In genomic region chr7:55494951-55495350, GRCh38 we compare ENCODE assay signal across 20 cellular contexts.
DNase-seq lines count a peak whose midpoint lies in the region; ATAC-seq and TF ChIP-seq lines count a peak whose summit lies in the region.
"Had no signal": no experiment of that assay in that cellular context is flagged by ENCODE, and none has a peak within 500 bp of the region (broad histone marks: within the 10 kb centered on the region; RNA-seq: fewer than 3 reads in every experiment).

No MANE protein-coding gene starts in this region.

- DNase-seq in activated naive CD4-positive, alpha-beta T cell treated with anti-CD3 and anti-CD28 coated beads for 36 hours, result no peak
- no peak for DNase-seq in activated naive CD4-positive, alpha-beta T cell treated with anti-CD3 and anti-CD28 coated beads, Interleukin-2, amount 50 U/mL, for 16 hours
- DNase-seq in GM23338 (ENCODE audit: low spot score) (no peak), endodermal cell (no peak), OCI-LY7 (ENCODE audit: low spot score) (no peak)
- DNase-seq in stimulated activated CD4-positive, alpha-beta T cell treated with anti-CD3 and anti-CD28 coated beads, Interleukin-2, amount 100 ng/mL, for 24 hours, result no peak
- DNase-seq: C1 segment of cervical spinal cord, Caco-2, DMS153, HFFc6, KBM-7, MV-4-11, NCI-H1417 treated with DMSO at 0.1 percent for 48 hours, NCI-H2029, NCI-H510A, NCI-H774, PC-9 had no signal

- H2AFZ ChIP-seq in GM23338 (no peak overlapping the region), OCI-LY7 (ENCODE audit: low read length) (no peak overlapping the region)
- H2AFZ ChIP-seq: PC-9 had no signal

- no peak overlapping the region for H3K4me3 Mint-ChIP-seq in activated naive CD4-positive, alpha-beta T cell treated with anti-CD3 and anti-CD28 coated beads for 36 hours
- H3K4me3 Mint-ChIP-seq in GM23338 (no peak overlapping the region), endodermal cell (no peak overlapping the region)
- H3K4me3 Mint-ChIP-seq in stimulated activated memory B cell treated with anti-CD40 and anti-IgM and Interleukin-4, amounts not matched to agents 10 μg/mL and 1 μg/mL and 100 μg/mL, for 72 hours, result no peak overlapping the region
- H3K4me3 Mint-ChIP-seq: HFFc6 had no signal

- H3K9me3 Mint-ChIP-seq in activated naive CD4-positive, alpha-beta T cell treated with anti-CD3 and anti-CD28 coated beads for 36 hours, result no peaks in the 10 kb centered on the region
- H3K9me3 Mint-ChIP-seq in GM23338 (no peaks in the 10 kb centered on the region), endodermal cell (no peaks in the 10 kb centered on the region)
- H3K9me3 Mint-ChIP-seq in stimulated activated memory B cell treated with anti-CD40 and anti-IgM and Interleukin-4, amounts not matched to agents 10 μg/mL and 1 μg/mL and 100 μg/mL, for 72 hours, result no peaks in the 10 kb centered on the region
- H3K9me3 Mint-ChIP-seq: HFFc6 had no signal

- H3K27me3 ChIP-seq in GM23338 (ENCODE audit: insufficient read depth) (no peaks in the 10 kb centered on the region), endodermal cell (ENCODE audit: control insufficient read depth, insufficient read depth, low read length, poor library complexity, severe bottlenecking) (no peaks in the 10 kb centered on the region)

- H3K9me2 ChIP-seq in GM23338 (ENCODE audit: insufficient read depth) (no peaks in the 10 kb centered on the region), OCI-LY7 (ENCODE audit: insufficient read depth, low read length) (no peaks in the 10 kb centered on the region)

- CTCF ChIA-PET in activated naive CD4-positive, alpha-beta T cell treated with anti-CD3 and anti-CD28 coated beads for 36 hours (lab: Charles Lee), result no interaction called here
- CTCF ChIA-PET in OCI-LY7 (lab: Charles Lee; ENCODE audit: unreplicated experiment), result no interaction called here

- H3K4me3 ChIP-seq in GM23338 (no peak overlapping the region), endodermal cell (ENCODE audit: low read length) (no peak overlapping the region), OCI-LY7 (ENCODE audit: low read depth, low read length, poor library complexity, severe bottlenecking) (no peak overlapping the region)
- H3K4me3 ChIP-seq: A549, PC-9 had no signal

- BruUV-seq in OCI-LY7 (replicated peaks; lab: Mats Ljungman, UMichigan), result no TSS peak

- POLR2A ChIA-PET in OCI-LY7 (lab: Charles Lee), result no interaction called here

- H3K4me2 ChIP-seq in GM23338 (no peak overlapping the region), OCI-LY7 (ENCODE audit: low read length) (no peak overlapping the region)
- H3K4me2 ChIP-seq: A549, PC-9 had no signal

- no peak for TF ChIP-seq CTCF in GM23338 (conservative IDR thresholded peaks at IDR 0.05; ENCODE audit: low read depth in 2 of 2)
- no peak for TF ChIP-seq CTCF in endodermal cell (conservative IDR thresholded peaks at IDR 0.05)
- TF ChIP-seq CTCF in OCI-LY7 (conservative IDR thresholded peaks at IDR 0.05; ENCODE audit: low read length), result no peak

- intact Hi-C loops in activated naive CD4-positive, alpha-beta T cell treated with anti-CD3 and anti-CD28 coated beads for 36 hours (cut with micrococcal nuclease), result no loop called here
- intact Hi-C loops in OCI-LY7 (cut with micrococcal nuclease; ENCODE audit: unreplicated experiment), result no loop called here

- H3K36me3 ChIP-seq in GM23338 (ENCODE audit: insufficient read depth) (no peaks in the 10 kb centered on the region; the same call in none of the 2 replicates), endodermal cell (ENCODE audit: control insufficient read depth, insufficient read depth, low read length) (peaks cover 15% of the 10 kb centered on the region), OCI-LY7 (ENCODE audit: insufficient read depth, low read length) (peaks cover 62% of the 10 kb centered on the region)

- no peak overlapping the region for H3K9ac ChIP-seq in endodermal cell (ENCODE audit: extremely low read depth, low read length, poor library complexity, severe bottlenecking)

- H3K79me2 ChIP-seq in GM23338 (replicated peaks; ENCODE audit: insufficient read depth), result peaks cover 7% of the 10 kb centered on the region; the same call in 1 of the 2 replicates
- no peaks in the 10 kb centered on the region for H3K79me2 ChIP-seq in OCI-LY7 (ENCODE audit: insufficient read depth, low read depth, low read length)

- 93 to 96% methylated on average over 5 of the region's 5 CpGs for WGBS in endodermal cell (ENCODE audit: insufficient coverage in 1 of 2, insufficient read length in 1 of 2), 2 experiments

- H3K27ac ChIP-seq in GM23338 (ENCODE audit: low read depth) (no peak overlapping the region), endodermal cell (ENCODE audit: low read depth, low read length) (no peak overlapping the region), OCI-LY7 (ENCODE audit: low read depth, low read length, poor library complexity, severe bottlenecking) (no peak overlapping the region)
- H3K27ac ChIP-seq: A549, PC-9 had no signal

- no peaks in the 10 kb centered on the region for H3K9me3 ChIP-seq in endodermal cell (ENCODE audit: control insufficient read depth, low read length)
- no peaks in the 10 kb centered on the region for H3K9me3 ChIP-seq in OCI-LY7 (ENCODE audit: low read length)
- H3K9me3 ChIP-seq: A549, Caco-2 had no signal

- H3K4me1 Mint-ChIP-seq in activated naive CD4-positive, alpha-beta T cell treated with anti-CD3 and anti-CD28 coated beads for 36 hours (ENCODE audit: low read depth), result peaks cover 41% of the 10 kb centered on the region
- peaks cover 17% of the 10 kb centered on the region for H3K4me1 Mint-ChIP-seq in GM23338
- H3K4me1 Mint-ChIP-seq in endodermal cell, result peaks cover 9% of the 10 kb centered on the region
- H3K4me1 Mint-ChIP-seq in stimulated activated memory B cell treated with anti-CD40 and anti-IgM and Interleukin-4, amounts not matched to agents 10 μg/mL and 1 μg/mL and 100 μg/mL, for 72 hours, result peaks cover 57% of the 10 kb centered on the region

- H3K27ac Mint-ChIP-seq in activated naive CD4-positive, alpha-beta T cell treated with anti-CD3 and anti-CD28 coated beads for 36 hours, result peak overlapping the region; percentile 26
- H3K27ac Mint-ChIP-seq in GM23338 (peak overlapping the region; percentile 70; the same call in 1 of the 2 replicates), endodermal cell (peak overlapping the region; percentile 44)
- H3K27ac Mint-ChIP-seq in stimulated activated memory B cell treated with anti-CD40 and anti-IgM and Interleukin-4, amounts not matched to agents 10 μg/mL and 1 μg/mL and 100 μg/mL, for 72 hours, result peak overlapping the region; percentile 79
- H3K27ac Mint-ChIP-seq: HFFc6 had no signal

- ATAC-seq in GM23338 (no peak), GM21515 (IDR thresholded peaks at IDR 0.05; ENCODE audit: unreplicated experiment) (no peak)
- ATAC-seq in stimulated activated memory B cell treated with anti-CD40 and anti-IgM and Interleukin-4, amounts not matched to agents 10 μg/mL and 1 μg/mL and 100 μg/mL, for 72 hours, result no peak
- ATAC-seq: A549 had no signal

- H3K36me3 Mint-ChIP-seq in activated naive CD4-positive, alpha-beta T cell treated with anti-CD3 and anti-CD28 coated beads for 36 hours (ENCODE audit: low read depth), result peaks cover 57% of the 10 kb centered on the region
- H3K36me3 Mint-ChIP-seq in GM23338 (ENCODE audit: low read depth) (peaks cover 21% of the 10 kb centered on the region), endodermal cell (ENCODE audit: low read depth) (peaks cover 17% of the 10 kb centered on the region)
- H3K36me3 Mint-ChIP-seq in stimulated activated memory B cell treated with anti-CD40 and anti-IgM and Interleukin-4, amounts not matched to agents 10 μg/mL and 1 μg/mL and 100 μg/mL, for 72 hours, result peaks cover 79% of the 10 kb centered on the region

- no peaks in the 10 kb centered on the region for H3F3A ChIP-seq in GM23338 (replicated peaks; ENCODE audit: low read depth)

- no peaks in the 10 kb centered on the region; the same call in 1 of the 2 replicates for H3K4me1 ChIP-seq in GM23338 (ENCODE audit: insufficient read depth)
- no peaks in the 10 kb centered on the region for H3K4me1 ChIP-seq in endodermal cell (ENCODE audit: control insufficient read depth, insufficient read depth, low read length)
- no peaks in the 10 kb centered on the region for H3K4me1 ChIP-seq in OCI-LY7 (ENCODE audit: insufficient read depth, low read length, poor library complexity, severe bottlenecking)
- H3K4me1 ChIP-seq: A549, Caco-2 had no signal

- no peaks in the 10 kb centered on the region for H3K27me3 Mint-ChIP-seq in activated naive CD4-positive, alpha-beta T cell treated with anti-CD3 and anti-CD28 coated beads for 36 hours (ENCODE audit: low read depth)
- H3K27me3 Mint-ChIP-seq in GM23338 (ENCODE audit: insufficient read depth, low read depth, poor library complexity) (peaks cover 10% of the 10 kb centered on the region), endodermal cell (ENCODE audit: insufficient read depth) (no peaks in the 10 kb centered on the region)
- H3K27me3 Mint-ChIP-seq in stimulated activated memory B cell treated with anti-CD40 and anti-IgM and Interleukin-4, amounts not matched to agents 10 μg/mL and 1 μg/mL and 100 μg/mL, for 72 hours, result no peaks in the 10 kb centered on the region

- no peaks in the 10 kb centered on the region; the same call in 1 of the 2 replicates for H4K20me1 ChIP-seq in GM23338 (replicated peaks; ENCODE audit: insufficient read depth)
- no peaks in the 10 kb centered on the region for H4K20me1 ChIP-seq in OCI-LY7 (ENCODE audit: insufficient read depth, low read length)

TF ChIP-seq in GM23338, 12 proteins besides CTCF, POLR2A, EP300 and RAD21 (continues in another document):
- no peak for TF ChIP-seq EZH2phosphoT487 (IDR thresholded peaks at IDR 0.05; ENCODE audit: unreplicated experiment)
- no peak for TF ChIP-seq STAT1 (IDR thresholded peaks at IDR 0.05; ENCODE audit: unreplicated experiment)
- TF ChIP-seq JUNB (IDR thresholded peaks at IDR 0.05; ENCODE audit: unreplicated experiment), result no peak

Comparison
In these comparisons a context has a peak if more than half of its experiments do, and no peak if none do; other contexts are left out.
1. H3K27ac Mint-ChIP-seq: peak in every context shown above with its lines; median percentile 79 in stimulated activated memory B cell treated with anti-CD40 and anti-IgM and Interleukin-4, amounts not matched to agents 10 μg/mL and 1 μg/mL and 100 μg/mL, for 72 hours; 70 in GM23338; 44 in endodermal cell; 26 in activated naive CD4-positive, alpha-beta T cell treated with anti-CD3 and anti-CD28 coated beads for 36 hours.